17 cellular contexts compared by ENCODE assay signal in genomic region chr10:119190954-119191619, GRCh38. TPM values are rescaled to one million over a fixed set of nuclear protein-coding genes. Genes with fewer than 3 reads are reported as not detected.
DNase-seq lines count a peak whose midpoint lies in the region; ATAC-seq and TF ChIP-seq lines count a peak whose summit lies in the region.
"Had no signal": no experiment of that assay in that cellular context is flagged by ENCODE, and none has a peak within 500 bp of the region (broad histone marks: within the 10 kb centered on the region; RNA-seq: fewer than 3 reads in every experiment).

No MANE protein-coding gene starts in this region.

- no peak for TF ChIP-seq CTCF in HFFc6 (IDR thresholded peaks at IDR 0.05)
- no peak for TF ChIP-seq CTCF in PC-9 (conservative IDR thresholded peaks at IDR 0.05)
- no peak for TF ChIP-seq CTCF in neural progenitor cell (IDR thresholded peaks at IDR 0.05)

- H3K79me2 ChIP-seq in PC-9 (ENCODE audit: low read depth) (no peaks in the 10 kb centered on the region), neural progenitor cell (ENCODE audit: low read depth) (no peaks in the 10 kb centered on the region)

- H3K9me3 Mint-ChIP-seq in HFFc6 (no peaks in the 10 kb centered on the region), neural progenitor cell (no peaks in the 10 kb centered on the region)
- no peaks in the 10 kb centered on the region for H3K9me3 Mint-ChIP-seq in central memory CD8-positive, alpha-beta T cell
- H3K9me3 Mint-ChIP-seq: activated T-helper 2 cell treated with anti-CD3 and anti-CD28 coated beads, Interferon-gamma antibody, Interleukin-2, Interleukin-4, amounts not matched to agents 10 μg/mL and 5 μg/mL and 100 μg/mL, durations not matched to agents 14 hours and 24 hours and 36 hours had no signal

- DNase-seq in HFFc6 = no peak
- no peak for DNase-seq in PC-9
- DNase-seq in central memory CD8-positive, alpha-beta T cell (ENCODE audit: low spot score in 2 of 2) = no peak
- no peak for DNase-seq in RKO (ENCODE audit: low spot score)
- no peak for DNase-seq in stimulated activated naive CD4-positive, alpha-beta T cell (lab: John Stamatoyannopoulos, UW)
- DNase-seq in neural progenitor cell (ENCODE audit: low spot score) = no peak
- DNase-seq: activated CD8-positive, alpha-beta T cell treated with anti-CD3 and anti-CD28 coated beads, Interleukin-2, amount 10 ng/mL, durations not matched to agents 7 days and 5 days; central memory CD4-positive, alpha-beta T cell; DMS153; effector CD8-positive, alpha-beta T cell; KG1; NCI-H146; NCI-H345 had no signal

- H3K36me3 ChIP-seq in BLaER1 treated with 17β-estradiol and CSF1 and Interleukin-3, amounts not matched to agents 10 nM and 100 nM = no peaks in the 10 kb centered on the region
- H3K36me3 ChIP-seq in PC-9 (ENCODE audit: low read depth) (no peaks in the 10 kb centered on the region), neural progenitor cell (no peaks in the 10 kb centered on the region)
- H3K36me3 ChIP-seq: thoracic aorta had no signal

- H3K4me3 ChIP-seq in BLaER1 treated with 17β-estradiol and CSF1 and Interleukin-3, amounts not matched to agents 10 nM and 100 nM = no peak overlapping the region
- no peak overlapping the region for H3K4me3 ChIP-seq in PC-9
- no peak overlapping the region for H3K4me3 ChIP-seq in neural progenitor cell
- H3K4me3 ChIP-seq: thoracic aorta had no signal

- no peaks in the 10 kb centered on the region for H3K27me3 ChIP-seq in BLaER1 treated with 17β-estradiol and CSF1 and Interleukin-3, amounts not matched to agents 10 nM and 100 nM
- H3K27me3 ChIP-seq in PC-9 (ENCODE audit: insufficient read depth, low read depth) (no peaks in the 10 kb centered on the region), neural progenitor cell (no peaks in the 10 kb centered on the region)

- H3K9ac ChIP-seq in BLaER1 treated with 17β-estradiol and CSF1 and Interleukin-3, amounts not matched to agents 10 nM and 100 nM = 0 out of 22 replicates have a peak overlapping the region, but pooled peaks of 1 of the 11 experiments have one; percentile 6
- no peak overlapping the region for H3K9ac ChIP-seq in neural progenitor cell

- CTCF ChIA-PET in PC-9 (lab: Charles Lee) = no interaction called here

- POLR2A ChIA-PET in PC-9 (lab: Charles Lee; ENCODE audit: unreplicated experiment) = no interaction called here

- no peak for ATAC-seq in central memory CD8-positive, alpha-beta T cell (replicated peaks; ENCODE audit: extremely low read depth, poor library complexity, severe bottlenecking)
- ATAC-seq: activated CD8-positive, alpha-beta T cell treated with anti-CD3 and anti-CD28 coated beads, Interleukin-2, amount 10 ng/mL, durations not matched to agents 7 days and 5 days had no signal

- no peaks in the 10 kb centered on the region for H3K36me3 Mint-ChIP-seq in HFFc6 (ENCODE audit: low read depth)
- no peaks in the 10 kb centered on the region for H3K36me3 Mint-ChIP-seq in central memory CD8-positive, alpha-beta T cell (ENCODE audit: insufficient read depth)
- no peaks in the 10 kb centered on the region for H3K36me3 Mint-ChIP-seq in neural progenitor cell

- peaks cover 26% of the 10 kb centered on the region for H3K4me1 Mint-ChIP-seq in HFFc6 (ENCODE audit: low read depth)
- peaks cover 10% of the 10 kb centered on the region for H3K4me1 Mint-ChIP-seq in central memory CD8-positive, alpha-beta T cell
- H3K4me1 Mint-ChIP-seq in neural progenitor cell = peaks cover 6% of the 10 kb centered on the region

- H2AFZ ChIP-seq in PC-9 = no peak overlapping the region
- no peak overlapping the region for H2AFZ ChIP-seq in neural progenitor cell (replicated peaks)

- intact Hi-C loops in PC-9 (cut with micrococcal nuclease; ENCODE audit: unreplicated experiment) = loop anchor here (10.0 kb wide), 1 partner anchor 626 kb away; no protein-coding TSS in a partner anchor

- H3K4me1 ChIP-seq in BLaER1 treated with 17β-estradiol and CSF1 and Interleukin-3, amounts not matched to agents 10 nM and 100 nM = peaks cover 28 to 40% (median 36%) of the 10 kb centered on the region in 10 experiments
- H3K4me1 ChIP-seq in PC-9 (replicated peaks; ENCODE audit: insufficient read depth) = peaks cover 9% of the 10 kb centered on the region
- H3K4me1 ChIP-seq in neural progenitor cell = no peaks in the 10 kb centered on the region

- H3K9me2 ChIP-seq in PC-9 (ENCODE audit: insufficient read depth) = no peaks in the 10 kb centered on the region

- H3K9me3 ChIP-seq in BLaER1 treated with 17β-estradiol and CSF1 and Interleukin-3, amounts not matched to agents 10 nM and 100 nM (replicated peaks in 1 of 11) = no peaks in the 10 kb centered on the region
- H3K9me3 ChIP-seq in PC-9 (ENCODE audit: insufficient read depth, low read depth) (no peaks in the 10 kb centered on the region), neural progenitor cell (ENCODE audit: low read depth) (no peaks in the 10 kb centered on the region)
- H3K9me3 ChIP-seq: thoracic aorta had no signal

- H3F3A ChIP-seq in PC-9 (ENCODE audit: insufficient read depth, low read depth) (peaks cover 14% of the 10 kb centered on the region; the same call in 1 of the 2 replicates), neural progenitor cell (ENCODE audit: low read depth) (no peaks in the 10 kb centered on the region)

- no peak overlapping the region for H3K27ac ChIP-seq in BLaER1 treated with 17β-estradiol and CSF1 and Interleukin-3, amounts not matched to agents 10 nM and 100 nM
- peak overlapping the region; percentile 35; the same call in 1 of the 2 replicates for H3K27ac ChIP-seq in PC-9
- H3K27ac ChIP-seq in neural progenitor cell = no peak overlapping the region
- H3K27ac ChIP-seq: thoracic aorta had no signal

- no peaks in the 10 kb centered on the region for H4K20me1 ChIP-seq in BLaER1 treated with 17β-estradiol and CSF1 and Interleukin-3, amounts not matched to agents 10 nM and 100 nM
- H4K20me1 ChIP-seq in PC-9 (ENCODE audit: insufficient read depth) (no peaks in the 10 kb centered on the region), neural progenitor cell (ENCODE audit: low read depth) (no peaks in the 10 kb centered on the region)

- H3K4me3 Mint-ChIP-seq in HFFc6 = peak overlapping the region; percentile 58
- no peak overlapping the region for H3K4me3 Mint-ChIP-seq in central memory CD8-positive, alpha-beta T cell
- H3K4me3 Mint-ChIP-seq in neural progenitor cell = no peak overlapping the region
- H3K4me3 Mint-ChIP-seq: activated CD8-positive, alpha-beta T cell treated with anti-CD3 and anti-CD28 coated beads, Interleukin-2, amount 10 ng/mL, durations not matched to agents 7 days and 5 days; B cell had no signal

- H3K27me3 Mint-ChIP-seq in HFFc6 (ENCODE audit: insufficient read depth) = peaks cover 4% of the 10 kb centered on the region; the same call in 1 of the 2 replicates
- H3K27me3 Mint-ChIP-seq in central memory CD8-positive, alpha-beta T cell = no peaks in the 10 kb centered on the region
- H3K27me3 Mint-ChIP-seq in neural progenitor cell (ENCODE audit: insufficient read depth, low read depth) = peaks cover 6% of the 10 kb centered on the region
- H3K27me3 Mint-ChIP-seq: B cell had no signal

- H3K4me2 ChIP-seq in BLaER1 treated with 17β-estradiol and CSF1 and Interleukin-3, amounts not matched to agents 10 nM and 100 nM = peak overlapping the region; percentile 9 to 77 (median 69); a peak in 21 of 22 replicates
- no peak overlapping the region for H3K4me2 ChIP-seq in PC-9
- no peak overlapping the region for H3K4me2 ChIP-seq in neural progenitor cell

- BruUV-seq in PC-9 (replicated peaks; lab: Mats Ljungman, UMichigan) = no TSS peak

- peak overlapping the region; percentile 66 for H3K27ac Mint-ChIP-seq in HFFc6
- peak overlapping the region; percentile 73 for H3K27ac Mint-ChIP-seq in central memory CD8-positive, alpha-beta T cell (ENCODE audit: low read depth)
- H3K27ac Mint-ChIP-seq in neural progenitor cell = no peak overlapping the region
- H3K27ac Mint-ChIP-seq: activated CD8-positive, alpha-beta T cell treated with anti-CD3 and anti-CD28 coated beads, Interleukin-2, amount 10 ng/mL, durations not matched to agents 7 days and 5 days; B cell had no signal

RNA-seq across cellular contexts. Expression of gene PRDX3, which starts 12.5 kb away (rescaled TPM):
- 100 to 1,000 TPM; 156 to 183 (median 171) TPM for total RNA-seq in HFFc6 (2021; fragmentation: NEBNext Ultra II Directional; extraction: Animal tissue kit (Norgen Biotek cat#: 25700))
- total RNA-seq in PC-9 (2021) = 110 and 144 TPM in 2 replicates
- total RNA-seq in neural progenitor cell (ENCODE audit: low replicate concordance) = 338 and 405 TPM in 2 replicates

RNA-seq across cellular contexts. Expression of gene GRK5, which starts 16.3 kb away (rescaled TPM):
- 10 to 100 TPM in 4 of 6 experiments, 1 to 10 TPM in 2; 9.7 to 16.8 (median 15.9) TPM for total RNA-seq in HFFc6 (2021; fragmentation: NEBNext Ultra II Directional; extraction: Animal tissue kit (Norgen Biotek cat#: 25700))
- total RNA-seq in PC-9 (2021) = 4.8 and 5.3 TPM in 2 replicates
- 4.3 and 6.2 TPM in 2 replicates for total RNA-seq in neural progenitor cell (ENCODE audit: low replicate concordance)

RNA-seq across cellular contexts. Expression of gene SFXN4, which starts 25.6 kb away (rescaled TPM):
- total RNA-seq in HFFc6 (2021; fragmentation: NEBNext Ultra II Directional; extraction: Animal tissue kit (Norgen Biotek cat#: 25700)) = 10 to 100 TPM; 10.9 to 18.5 (median 14.2) TPM
- total RNA-seq in PC-9 (2021) = 15.4 and 18.3 TPM in 2 replicates
- 13.2 and 16.7 TPM in 2 replicates for total RNA-seq in neural progenitor cell (ENCODE audit: low replicate concordance)

Comparison
In these comparisons a context has a peak if more than half of its experiments do, and no peak if none do; other contexts are left out.
1. H3K4me2 ChIP-seq: peak in BLaER1 treated with 17β-estradiol and CSF1 and Interleukin-3, amounts not matched to agents 10 nM and 100 nM (11 of 11); none in PC-9 (single experiment) and neural progenitor cell (single experiment).